In the genomic region with DNA sequence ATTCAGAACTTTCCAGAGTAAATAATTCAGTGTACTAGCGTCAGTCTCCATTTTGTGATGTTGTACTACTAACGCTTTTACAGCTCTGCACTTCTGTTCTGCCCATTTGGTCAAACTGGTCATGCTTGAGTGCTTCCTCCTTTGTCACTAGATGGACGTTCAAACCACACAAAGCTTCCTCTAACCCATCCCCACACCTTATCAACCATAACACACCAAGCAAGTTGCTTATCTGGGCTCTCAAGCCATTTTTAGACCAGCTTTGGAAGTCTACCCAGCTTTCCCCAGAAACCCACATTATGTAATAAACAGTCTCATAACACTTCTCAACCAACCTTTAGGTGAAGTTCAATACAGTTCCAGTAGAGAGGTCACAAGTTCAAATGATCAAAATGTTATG, we compare ENCODE assay signal across 21 cellular contexts.
"Had no signal": no experiment of that assay in that cellular context is flagged by ENCODE, and none has a peak within 500 bp of the region (broad histone marks: within the 10 kb centered on the region; RNA-seq: fewer than 3 reads in every experiment).

No MANE protein-coding gene starts in this region.

- H3K4me3 Mint-ChIP-seq: activated B cell treated with CpG ODN at 0.5 μM for 24 hours; activated naive CD8-positive, alpha-beta T cell treated with anti-CD3 and anti-CD28 coated beads, Interleukin-2, amount 50 U/mL, for 24 hours; nephron progenitor cell; stimulated activated memory B cell treated with anti-CD40 and anti-IgM and Interleukin-4, amounts not matched to agents 10 μg/mL and 1 μg/mL and 100 μg/mL, for 72 hours had no signal

- H3K27me3 Mint-ChIP-seq: activated B cell treated with CpG ODN at 0.5 μM for 24 hours; activated naive CD8-positive, alpha-beta T cell treated with anti-CD3 and anti-CD28 coated beads, Interleukin-2, amount 50 U/mL, for 24 hours; stimulated activated memory B cell treated with anti-CD40 and anti-IgM and Interleukin-4, amounts not matched to agents 10 μg/mL and 1 μg/mL and 100 μg/mL, for 72 hours had no signal

- DNase-seq: activated B cell treated with CpG ODN at 0.5 μM for 24 hours; activated CD4-positive, alpha-beta T cell treated with anti-CD3 and anti-CD28 coated beads for 4 hours; activated CD4-positive, alpha-beta T cell treated with anti-CD3 and anti-CD28 coated beads, Interleukin-2, amount 50 U/mL, for 48 hours; activated naive CD4-positive, alpha-beta T cell treated with Interleukin-2 at 50 U/mL for 16 hours; activated naive CD8-positive, alpha-beta T cell treated with anti-CD3 and anti-CD28 coated beads, Interleukin-2, amount 50 U/mL, for 24 hours; activated T-cell treated with anti-CD3 and anti-CD28 coated beads, Interleukin-2, amount 50 U/mL, for 48 hours; central memory CD4-positive, alpha-beta T cell; dermis blood vessel endothelial cell; effector CD8-positive, alpha-beta T cell; foreskin melanocyte; hippocampal formation; midbrain; nephron progenitor cell; nucleus accumbens; small intestine; stimulated activated CD4-positive, alpha-beta T cell treated with anti-CD3 and anti-CD28 coated beads, Interleukin-2, amount 100 ng/mL, for 24 hours; stomach had no signal

- H3K27ac Mint-ChIP-seq: activated B cell treated with CpG ODN at 0.5 μM for 24 hours; activated naive CD8-positive, alpha-beta T cell treated with anti-CD3 and anti-CD28 coated beads, Interleukin-2, amount 50 U/mL, for 24 hours; brain; nephron progenitor cell; stimulated activated memory B cell treated with anti-CD40 and anti-IgM and Interleukin-4, amounts not matched to agents 10 μg/mL and 1 μg/mL and 100 μg/mL, for 72 hours had no signal

- ATAC-seq: activated naive CD8-positive, alpha-beta T cell treated with anti-CD3 and anti-CD28 coated beads, Interleukin-2, amount 50 U/mL, for 24 hours; esophagus mucosa; sciatic nerve; stimulated activated memory B cell treated with anti-CD40 and anti-IgM and Interleukin-4, amounts not matched to agents 10 μg/mL and 1 μg/mL and 100 μg/mL, for 72 hours had no signal
